ENCODE assay signal across 30 cellular contexts in the genomic region with DNA sequence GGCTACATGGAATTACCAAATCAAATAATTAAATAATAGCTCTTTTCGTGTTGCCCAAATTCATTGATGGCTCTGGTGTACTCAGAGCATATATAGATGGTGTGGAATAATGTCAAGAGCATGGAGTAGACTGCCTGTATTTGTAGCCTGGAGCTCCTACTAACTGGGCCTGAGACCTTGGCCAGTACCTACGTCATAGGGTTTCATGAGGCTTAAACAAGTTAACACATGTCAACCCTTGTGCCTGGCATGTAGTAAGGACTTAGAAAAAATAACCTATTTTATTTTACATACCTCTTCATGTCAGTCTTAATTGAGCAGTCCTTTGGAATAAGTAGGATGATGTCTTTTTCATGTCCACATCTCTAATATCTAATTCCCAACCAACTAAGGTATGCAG.
"Had no signal": no experiment of that assay in that cellular context is flagged by ENCODE, and none has a peak within 500 bp of the region (broad histone marks: within the 10 kb centered on the region; RNA-seq: fewer than 3 reads in every experiment).

No MANE protein-coding gene starts in this region.

- H3K27me3 ChIP-seq: adrenal gland, ascending aorta had no signal

- H3K4me1 ChIP-seq: adrenal gland had no signal

- H3K36me3 ChIP-seq: adrenal gland, ascending aorta had no signal

- H3K9me3 ChIP-seq: adrenal gland, ascending aorta had no signal

- ATAC-seq: activated CD8-positive, alpha-beta T cell treated with anti-CD3 and anti-CD28 coated beads for 36 hours; activated naive CD4-positive, alpha-beta T cell treated with anti-CD3 and anti-CD28 coated beads, Interleukin-2, amount 50 U/mL, for 72 hours; activated T-cell treated with anti-CD3 and anti-CD28 coated beads, Interleukin-2, amount 50 U/mL, for 4 hours; activated T-cell treated with anti-CD3 and anti-CD28 coated beads, Interleukin-2, amount 50 U/mL, for 72 hours; activated T-helper 17 cell treated with anti-CD3 and anti-CD28 coated beads, Interleukin-2, amount 50 U/mL, for 72 hours; T-cell; T-helper 17 cell had no signal

- H3K27ac ChIP-seq: adrenal gland, ascending aorta, VCaP had no signal

- DNase-seq: activated B cell treated with CpG ODN at 0.5 μM for 24 hours; activated CD4-positive, alpha-beta memory T cell treated with anti-CD3 and anti-CD28 coated beads for 36 hours; activated CD4-positive, alpha-beta T cell treated with anti-CD3 and anti-CD28 coated beads for 4 hours; activated CD4-positive, alpha-beta T cell treated with anti-CD3 and anti-CD28 coated beads, Interleukin-2, amount 10 ng/mL, durations not matched to agents 24 days and 14 days; activated CD4-positive, alpha-beta T cell treated with anti-CD3 and anti-CD28 coated beads, Interleukin-2, amount 50 U/mL, for 1 hour; activated CD4-positive, alpha-beta T cell treated with anti-CD3 and anti-CD28 coated beads, Interleukin-2, amount 50 U/mL, for 4 hours; activated CD4-positive, CD25-positive, alpha-beta regulatory T cell treated with anti-CD3 and anti-CD28 coated beads, Interleukin-2, amount 50 U/mL, for 72 hours; activated CD8-positive, alpha-beta memory T cell treated with anti-CD3 and anti-CD28 coated beads, Interleukin-2, amount 50 U/mL, for 4 hours; activated CD8-positive, alpha-beta T cell treated with anti-CD3 and anti-CD28 coated beads for 36 hours; activated effector memory CD4-positive, alpha-beta T cell treated with anti-CD3 and anti-CD28 coated beads, Interleukin-2, amount 50 U/mL, for 16 hours; activated gamma-delta T cell treated with Interleukin-2 at 50 U/mL for 16 hours; activated naive CD4-positive, alpha-beta T cell; activated naive CD4-positive, alpha-beta T cell treated with anti-CD3 and anti-CD28 coated beads for 36 hours; activated naive CD4-positive, alpha-beta T cell treated with anti-CD3 and anti-CD28 coated beads, Interleukin-2, amount 50 U/mL, for 16 hours; activated naive CD8-positive, alpha-beta T cell treated with anti-CD3 and anti-CD28 coated beads for 36 hours; activated T-cell treated with anti-CD3 and anti-CD28 coated beads for 4 hours; activated T-cell treated with anti-CD3 and anti-CD28 coated beads, Interleukin-2, amount 50 U/mL, for 1 hour; activated T-cell treated with anti-CD3 and anti-CD28 coated beads, Interleukin-2, amount 50 U/mL, for 4 hours; activated T-cell treated with anti-CD3 and anti-CD28 coated beads, Interleukin-2, amount 50 U/mL, for 72 hours; adrenal gland; amniotic stem cell; central memory CD4-positive, alpha-beta T cell; T-cell; T-helper 17 cell; T-helper 9 cell had no signal

- FAIRE-seq: TTC549 had no signal

- H3K4me3 ChIP-seq: adrenal gland, ascending aorta had no signal
